ENCODE assay signal across 8 cellular contexts in genomic region chr2:78979380-78980238, GRCh38. TPM values are rescaled to one million over a fixed set of nuclear protein-coding genes. Genes with fewer than 3 reads are reported as not detected.
DNase-seq lines count a peak whose midpoint lies in the region; ATAC-seq and TF ChIP-seq lines count a peak whose summit lies in the region.

No MANE protein-coding gene starts in this region.

- H3K4me1 ChIP-seq in left lung = no peaks in the 10 kb centered on the region

- DNase-seq in NCI-H2196 (lab: John Stamatoyannopoulos, UW; ENCODE audit: unreplicated experiment) (peak; percentile 5), NCI-H2196 treated with DMSO at 0.1 percent for 48 hours (lab: John Stamatoyannopoulos, UW; ENCODE audit: unreplicated experiment) (no peak), H4 (ENCODE audit: low spot score) (peak; percentile 55), NCI-H146 (lab: John Stamatoyannopoulos, UW) (peak; percentile 71), amygdala (lab: John Stamatoyannopoulos, UW) (peak in 40 of 56 donors; percentile 2 to 83 (median 33)), left lung (no peak), AG08395 (ENCODE audit: low spot score) (no peak)

- H3K27me3 ChIP-seq in left lung = peaks cover 0 to 16% of the 10 kb centered on the region in 2 donors

- H3K9me3 ChIP-seq in left lung = no peaks in the 10 kb centered on the region

- H3K27ac ChIP-seq in left lung = no peak overlapping the region

- H3K4me3 ChIP-seq in left lung = no peak overlapping the region

- peak; percentile 53 to 67 for TF ChIP-seq CTCF in left lung (IDR thresholded peaks at IDR 0.05)

- no peaks in the 10 kb centered on the region for H3K36me3 ChIP-seq in left lung

- intact Hi-C loops in left lung (cut with DNase I) = no loop called here

- ATAC-seq in left lung (peak; percentile 63), HG02840 (IDR thresholded peaks at IDR 0.05; ENCODE audit: low FRiP score, unreplicated experiment) (no peak)

RNA-seq across cellular contexts. Expression of gene REG3G, which starts 45.9 kb away (rescaled TPM):
- not detected in 2 replicates for total RNA-seq in H4 (2014; rRNA removed; shearing (Covaris generic))
- total RNA-seq in left lung = not detected

Comparison
In these comparisons a context has a peak if more than half of its experiments do, and no peak if none do; other contexts are left out.
1. DNase-seq: peak in NCI-H2196 (single experiment), H4 (single experiment), NCI-H146 (single experiment) and amygdala (40 of 56); none in NCI-H2196 treated with DMSO at 0.1 percent for 48 hours (single experiment), left lung (0 of 2) and AG08395 (single experiment).